In genomic region chr16:2530629-2531318, GRCh38 we compare ENCODE assay signal across 12 cellular contexts. TPM values are rescaled to one million over a fixed set of nuclear protein-coding genes. Genes with fewer than 3 reads are reported as not detected.
DNase-seq lines count a peak whose midpoint lies in the region; ATAC-seq and TF ChIP-seq lines count a peak whose summit lies in the region.
"Had no signal": no experiment of that assay in that cellular context is flagged by ENCODE, and none has a peak within 500 bp of the region (broad histone marks: within the 10 kb centered on the region; RNA-seq: fewer than 3 reads in every experiment).

No MANE protein-coding gene starts in this region.

- CTCF ChIA-PET in A673 (lab: Charles Lee) = no interaction called here

- no peaks in the 10 kb centered on the region for H3K9me3 Mint-ChIP-seq in dendritic cell treated with granulocyte-macrophage colony-stimulating factor and Interleukin-4, amounts not matched to agents 40 ng/mL and 50 ng/mL, for 4 days
- no peaks in the 10 kb centered on the region for H3K9me3 Mint-ChIP-seq in nephron

- H3K27me3 Mint-ChIP-seq in dendritic cell treated with granulocyte-macrophage colony-stimulating factor and Interleukin-4, amounts not matched to agents 40 ng/mL and 50 ng/mL, for 4 days = no peaks in the 10 kb centered on the region
- H3K27me3 Mint-ChIP-seq in nephron (ENCODE audit: low read depth) = no peaks in the 10 kb centered on the region

- H3K27ac Mint-ChIP-seq in dendritic cell treated with granulocyte-macrophage colony-stimulating factor and Interleukin-4, amounts not matched to agents 40 ng/mL and 50 ng/mL, for 4 days = peak overlapping the region; percentile 97
- H3K27ac Mint-ChIP-seq in nephron = peak overlapping the region in 1 of 3 experiments; percentile 41

- H3K4me3 ChIP-seq in A673 (ENCODE audit: low read depth, low read length, poor library complexity, severe bottlenecking) = peak overlapping the region; percentile 61
- H3K4me3 ChIP-seq in KMS-11 (IDR thresholded peaks at IDR 0.05; ENCODE audit: insufficient read depth, low read depth, low read length) = no peak overlapping the region

- H3K9me3 ChIP-seq in A673 (ENCODE audit: low read depth, low read length, poor library complexity, severe bottlenecking) = no peaks in the 10 kb centered on the region

- no peak for ATAC-seq in GM19035 (IDR thresholded peaks at IDR 0.05; ENCODE audit: unreplicated experiment)

- peak overlapping the region; percentile 83 for H3K27ac ChIP-seq in A673 (ENCODE audit: low read depth, low read length, poor library complexity, severe bottlenecking)
- peak overlapping the region; percentile 41 for H3K27ac ChIP-seq in KMS-11

- peak overlapping the region; percentile 53; the same call in 1 of the 2 replicates for H3K9ac ChIP-seq in KMS-11

- H2AFZ ChIP-seq in KMS-11 (ENCODE audit: low read depth) = peak overlapping the region; percentile 65; the same call in 1 of the 2 replicates

- TF ChIP-seq CTCF in A673 (conservative IDR thresholded peaks at IDR 0.05; ENCODE audit: low read depth, low read length) (no peak), KMS-11 (conservative IDR thresholded peaks at IDR 0.05; ENCODE audit: low read depth, low read length) (no peak), nephron (IDR thresholded peaks at IDR 0.05; ENCODE audit: unreplicated experiment in 3 of 3) (no peak)

- peaks cover 56% of the 10 kb centered on the region for H3K4me1 Mint-ChIP-seq in dendritic cell treated with granulocyte-macrophage colony-stimulating factor and Interleukin-4, amounts not matched to agents 40 ng/mL and 50 ng/mL, for 4 days (ENCODE audit: low read depth)
- peaks cover 5% of the 10 kb centered on the region for H3K4me1 Mint-ChIP-seq in nephron

- no peak for DNase-seq in A673 (ENCODE audit: low spot score)
- no peak for DNase-seq in putamen (ENCODE audit: low spot score)
- no peak for DNase-seq in CD1c-positive myeloid dendritic cell (ENCODE audit: extremely low spot score)
- no peak for DNase-seq in HuH-7.5 (ENCODE audit: low spot score)
- DNase-seq: HCEC 1CT, NCI-H1105, small intestine had no signal

- peaks cover 59% of the 10 kb centered on the region for H3K36me3 Mint-ChIP-seq in dendritic cell treated with granulocyte-macrophage colony-stimulating factor and Interleukin-4, amounts not matched to agents 40 ng/mL and 50 ng/mL, for 4 days (ENCODE audit: low read depth)
- H3K36me3 Mint-ChIP-seq in nephron (ENCODE audit: low read depth) = no peaks in the 10 kb centered on the region

- H3K36me3 ChIP-seq in A673 (ENCODE audit: insufficient read depth, low read length, poor library complexity, severe bottlenecking) (peaks cover 10% of the 10 kb centered on the region), KMS-11 (ENCODE audit: insufficient read depth) (no peaks in the 10 kb centered on the region)

- intact Hi-C loops in A673 (cut with micrococcal nuclease; ENCODE audit: unreplicated experiment) = no loop called here
- intact Hi-C loops in dendritic cell treated with granulocyte-macrophage colony-stimulating factor and Interleukin-4, amounts not matched to agents 40 ng/mL and 50 ng/mL, for 4 days (cut with micrococcal nuclease) = no loop called here

- peak overlapping the region; percentile 89 for H3K4me3 Mint-ChIP-seq in dendritic cell treated with granulocyte-macrophage colony-stimulating factor and Interleukin-4, amounts not matched to agents 40 ng/mL and 50 ng/mL, for 4 days
- H3K4me3 Mint-ChIP-seq in nephron = peak overlapping the region; percentile 91 to 94 (median 91)

- H4K20me1 ChIP-seq in KMS-11 (ENCODE audit: insufficient read depth) = no peaks in the 10 kb centered on the region

- no TSS peak for BruUV-seq in A673 (replicated peaks; lab: Mats Ljungman, UMichigan)

- H3K27me3 ChIP-seq in A673 (replicated peaks; ENCODE audit: insufficient read depth, low read depth, low read length, poor library complexity) (no peaks in the 10 kb centered on the region), KMS-11 (ENCODE audit: insufficient read depth, low read depth) (no peaks in the 10 kb centered on the region)

- H3K4me1 ChIP-seq in A673 (ENCODE audit: insufficient read depth, low read length, poor library complexity, severe bottlenecking) (peaks cover 5% of the 10 kb centered on the region), KMS-11 (ENCODE audit: low read depth, poor library complexity, severe bottlenecking) (peaks cover 16% of the 10 kb centered on the region)

- H3K4me2 ChIP-seq in KMS-11 = peak overlapping the region; percentile 70

- POLR2A ChIA-PET in A673 (lab: Charles Lee; ENCODE audit: low non-redundant PET) = interaction anchor here (0.6 to 0.7 kb wide), 2 partner anchors 205 to 933 kb away, joined by 6 to 11 read pairs; no protein-coding TSS in a partner anchor

- H3K79me2 ChIP-seq in KMS-11 (ENCODE audit: insufficient read depth, low read depth) = no peaks in the 10 kb centered on the region

RNA-seq across cellular contexts. Expression of gene CEMP1, which starts 0.4 kb away (rescaled TPM):
- total RNA-seq in A673 (2021) = not detected in 2 replicates
- total RNA-seq: Daoy had no signal

RNA-seq across cellular contexts. Expression of gene PDPK1, which starts 7.0 kb away (rescaled TPM):
- 31.6 and 37.9 TPM in 2 replicates for total RNA-seq in A673 (2021)

RNA-seq across cellular contexts. Expression of gene AMDHD2, which starts 10.6 kb away (rescaled TPM):
- 52.2 and 53.3 TPM in 2 replicates for total RNA-seq in A673 (2021)

RNA-seq across cellular contexts. Expression of gene ATP6V0C, which starts 17.0 kb away (rescaled TPM):
- total RNA-seq in A673 (2021) = 231 and 252 TPM in 2 replicates

RNA-seq across cellular contexts. Expression of gene TBC1D24, which starts 55.8 kb away (rescaled TPM):
- 24.2 and 27.1 TPM in 2 replicates for total RNA-seq in A673 (2021)
